Comparison of ENCODE assay signal across 8 cellular contexts in genomic region chr17:44219636-44220210, GRCh38. TPM values are rescaled to one million over a fixed set of nuclear protein-coding genes. Genes with fewer than 3 reads are reported as not detected.
A peak's percentile ranks its signal among the peaks of the same experiment; 100 is the strongest.
DNase-seq lines count a peak whose midpoint lies in the region; ATAC-seq and TF ChIP-seq lines count a peak whose summit lies in the region.

UBTF (minus strand) TSS chr17:44219675; CDS start chr17:44218229, 1,446 bp downstream.

- ATAC-seq in WTC11: peak; percentile 0; the same call in 1 of the 2 replicates
- no peak for ATAC-seq in HG03378 (IDR thresholded peaks at IDR 0.05; ENCODE audit: unreplicated experiment)

- peaks cover 17% of the 10 kb centered on the region for H3K4me1 Mint-ChIP-seq in WTC11

- peak within 1 kb of the TSS; percentile 90; the same call in 1 of the 2 replicates for H3K27ac Mint-ChIP-seq in WTC11

- peak within 1 kb of the TSS; percentile 79 for H3K4me3 ChIP-seq in HFF-Myc (replicated peaks; ENCODE audit: low read depth, low read length)
- H3K4me3 ChIP-seq in choroid plexus epithelial cell (ENCODE audit: low read depth, low read length): peak within 1 kb of the TSS; percentile 90
- H3K4me3 ChIP-seq in kidney epithelial cell (ENCODE audit: low read depth, low read length): peak within 1 kb of the TSS; percentile 94

- DNase-seq in DMS79 treated with DMSO at 0.1 percent for 48 hours (lab: John Stamatoyannopoulos, UW): peak; percentile 28
- no peak for DNase-seq in HFF-Myc (ENCODE audit: extremely low read depth, low read depth)
- peak; percentile 93 to 94 for DNase-seq in NCI-H2081 (lab: John Stamatoyannopoulos, UW)
- DNase-seq in WTC11 (ENCODE audit: low spot score): peak; percentile 72
- DNase-seq in choroid plexus epithelial cell (ENCODE audit: low read depth): peak; percentile 74
- no peak for DNase-seq in kidney epithelial cell (ENCODE audit: low read depth)
- DNase-seq in stimulated activated CD4-positive, alpha-beta T cell treated with anti-CD3 and anti-CD28 coated beads, Interleukin-15, amount 100 ng/mL, for 24 hours: peak; percentile 68

- peaks cover 5% of the 10 kb centered on the region for H3K36me3 ChIP-seq in kidney epithelial cell (ENCODE audit: control insufficient read depth, insufficient read depth, low read length)

- H3K27me3 Mint-ChIP-seq in WTC11 (ENCODE audit: low read depth): no peaks in the 10 kb centered on the region

- peak within 1 kb of the TSS; percentile 87 for H3K4me3 Mint-ChIP-seq in WTC11

- no peaks in the 10 kb centered on the region for H3K27me3 ChIP-seq in kidney epithelial cell (ENCODE audit: control insufficient read depth, insufficient read depth, low read length)

- CTCF ChIA-PET in WTC11 (lab: Charles Lee): interaction anchor here (0.6 to 4.7 kb wide), 14 partner anchors 9 to 304 kb away, joined by 3 to 73 read pairs (median 4); partner anchors contain the start of genes ATXN7L3, GRN and RUNDC3A

- H3K9me3 Mint-ChIP-seq in WTC11: no peaks in the 10 kb centered on the region

- POLR2A ChIA-PET in WTC11 (lab: Charles Lee): interaction anchor here (0.6 to 3.5 kb wide), 8 partner anchors 9 to 138 kb away, joined by 3 to 28 read pairs (median 4); partner anchors contain the start of gene TMUB2

- TF ChIP-seq CTCF in HFF-Myc (IDR thresholded peaks at IDR 0.05; ENCODE audit: low read depth, low read length, missing control alignments) (no peak), WTC11 (IDR thresholded peaks at IDR 0.05) (no peak), choroid plexus epithelial cell (conservative IDR thresholded peaks at IDR 0.05; ENCODE audit: low read depth, low read length) (peak; percentile 1), kidney epithelial cell (IDR thresholded peaks at IDR 0.05; ENCODE audit: insufficient read depth, low read length, poor library complexity, severe bottlenecking) (no peak)

- peaks cover 27% of the 10 kb centered on the region for H3K36me3 Mint-ChIP-seq in WTC11

TF ChIP-seq in WTC11, 78 proteins besides CTCF, POLR2A, EP300 and RAD21:
- TF ChIP-seq ZNF396 (CRISPR knock-in tag; IDR thresholded peaks at IDR 0.05; ENCODE audit: borderline replicate concordance): no peak
- no peak for TF ChIP-seq MXD4 (CRISPR knock-in tag; IDR thresholded peaks at IDR 0.05; ENCODE audit: borderline replicate concordance)
- TF ChIP-seq JAZF1 (CRISPR knock-in tag; IDR thresholded peaks at IDR 0.05): no peak
- peak; percentile 68; the same call in 1 of the 2 replicates for TF ChIP-seq ZNF263 (CRISPR knock-in tag; IDR thresholded peaks at IDR 0.05; ENCODE audit: low read depth)
- peak; percentile 39; the same call in 1 of the 2 replicates for TF ChIP-seq SP1 (CRISPR knock-in tag; conservative IDR thresholded peaks at IDR 0.05)
- 0 out of 2 replicates have a peak, but pooled peaks have one; percentile 3 for TF ChIP-seq FOXP1 (CRISPR knock-in tag; IDR thresholded peaks at IDR 0.05; ENCODE audit: borderline replicate concordance)
- TF ChIP-seq IRF1 (CRISPR knock-in tag; IDR thresholded peaks at IDR 0.05): no peak
- no peak for TF ChIP-seq JUN (CRISPR knock-in tag; IDR thresholded peaks at IDR 0.05)
- no peak for TF ChIP-seq SMAD3 (CRISPR knock-in tag; IDR thresholded peaks at IDR 0.05; ENCODE audit: borderline replicate concordance)
- no peak for TF ChIP-seq AR (CRISPR knock-in tag; IDR thresholded peaks at IDR 0.05)
- no peak for TF ChIP-seq GTF2I (CRISPR knock-in tag; conservative IDR thresholded peaks at IDR 0.05)
- no peak for TF ChIP-seq MLX (CRISPR knock-in tag; IDR thresholded peaks at IDR 0.05)
- TF ChIP-seq NR3C1 (CRISPR knock-in tag; conservative IDR thresholded peaks at IDR 0.05; ENCODE audit: low read depth): no peak
- TF ChIP-seq HMGA2 (CRISPR knock-in tag; IDR thresholded peaks at IDR 0.05): no peak
- no peak for TF ChIP-seq ERG (CRISPR knock-in tag; IDR thresholded peaks at IDR 0.05)
- TF ChIP-seq ZNF423 (CRISPR knock-in tag; IDR thresholded peaks at IDR 0.05): peak; percentile 97
- 0 out of 2 replicates have a peak, but pooled peaks have one; percentile 8 for TF ChIP-seq FOXP4 (CRISPR knock-in tag; IDR thresholded peaks at IDR 0.05)

RNA-seq across cellular contexts. Expression of gene UBTF, which starts in this region (rescaled TPM):
- total RNA-seq in WTC11 (2021) (69.5 to 77.1 TPM (median 75.9 TPM) in 3 replicates), kidney epithelial cell (35.7 and 41.7 TPM in 2 replicates)

Comparison
In these comparisons a context has a peak if more than half of its experiments do, and no peak if none do; other contexts are left out.
1. DNase-seq: peak in DMS79 treated with DMSO at 0.1 percent for 48 hours (single experiment), NCI-H2081 (2 of 2), WTC11 (single experiment), choroid plexus epithelial cell (single experiment) and stimulated activated CD4-positive, alpha-beta T cell treated with anti-CD3 and anti-CD28 coated beads, Interleukin-15, amount 100 ng/mL, for 24 hours (single experiment); none in HFF-Myc (single experiment) and kidney epithelial cell (single experiment).
2. Peak in every context shown above with its lines, with median percentiles within 50 percentile points of each other: H3K4me3 ChIP-seq.